22 cellular contexts compared by ENCODE assay signal in genomic region chr12:70711831-70712230, GRCh38.
"Had no signal": no experiment of that assay in that cellular context is flagged by ENCODE, and none has a peak within 500 bp of the region (broad histone marks: within the 10 kb centered on the region; RNA-seq: fewer than 3 reads in every experiment).

No MANE protein-coding gene starts in this region.

- H3K4me1 Mint-ChIP-seq: naive thymus-derived CD8-positive, alpha-beta T cell had no signal

- H3K4me3 Mint-ChIP-seq: dendritic cell treated with granulocyte-macrophage colony-stimulating factor and Interleukin-4, amounts not matched to agents 40 ng/mL and 50 ng/mL, for 4 days; effector memory CD8-positive, alpha-beta T cell; naive thymus-derived CD8-positive, alpha-beta T cell had no signal

- H3K36me3 Mint-ChIP-seq: naive thymus-derived CD8-positive, alpha-beta T cell had no signal

- H3K9me3 ChIP-seq: esophagus muscularis mucosa, gastrocnemius medialis, heart right ventricle, neutrophil, psoas muscle, stomach, thoracic aorta, transverse colon had no signal

- H3K4me3 ChIP-seq: esophagus muscularis mucosa, gastrocnemius medialis, heart right ventricle, psoas muscle, stomach, thoracic aorta, transverse colon had no signal

- DNase-seq: effector memory CD8-positive, alpha-beta T cell; gastrocnemius medialis; heart right ventricle; hypothalamus; islet precursor cell; left ventricle myocardium superior; naive thymus-derived CD8-positive, alpha-beta T cell; psoas muscle; retina; stimulated activated CD4-positive, alpha-beta T cell treated with anti-CD3 and anti-CD28 coated beads, Interleukin-2, amount 100 ng/mL, for 24 hours; stimulated activated CD4-positive, alpha-beta T cell treated with anti-CD3 and anti-CD28 coated beads, Interleukin-4, amount 100 ng/mL, for 4 hours; stimulated activated naive CD4-positive, alpha-beta T cell; stomach; substantia nigra; transverse colon had no signal

- H3K9me3 Mint-ChIP-seq: dendritic cell treated with granulocyte-macrophage colony-stimulating factor and Interleukin-4, amounts not matched to agents 40 ng/mL and 50 ng/mL, for 4 days; naive thymus-derived CD8-positive, alpha-beta T cell had no signal

- H3K27me3 ChIP-seq: gastrocnemius medialis, transverse colon had no signal

- H3K27ac ChIP-seq: epithelial cell of prostate, esophagus muscularis mucosa, gastrocnemius medialis, heart right ventricle, neutrophil, psoas muscle, stomach, thoracic aorta, transverse colon had no signal

- H3K36me3 ChIP-seq: esophagus muscularis mucosa, gastrocnemius medialis, heart right ventricle, neutrophil, stomach, thoracic aorta, transverse colon had no signal

- H3K4me1 ChIP-seq: esophagus muscularis mucosa, gastrocnemius medialis, heart right ventricle, psoas muscle had no signal

- FAIRE-seq: colon had no signal

- ATAC-seq: effector memory CD8-positive, alpha-beta T cell; gastrocnemius medialis; heart right ventricle; left ventricle myocardium superior; naive thymus-derived CD8-positive, alpha-beta T cell; psoas muscle; sciatic nerve had no signal

- H3K27ac Mint-ChIP-seq: dendritic cell treated with granulocyte-macrophage colony-stimulating factor and Interleukin-4, amounts not matched to agents 40 ng/mL and 50 ng/mL, for 4 days; effector memory CD8-positive, alpha-beta T cell; naive thymus-derived CD8-positive, alpha-beta T cell had no signal
